In the genomic region with DNA sequence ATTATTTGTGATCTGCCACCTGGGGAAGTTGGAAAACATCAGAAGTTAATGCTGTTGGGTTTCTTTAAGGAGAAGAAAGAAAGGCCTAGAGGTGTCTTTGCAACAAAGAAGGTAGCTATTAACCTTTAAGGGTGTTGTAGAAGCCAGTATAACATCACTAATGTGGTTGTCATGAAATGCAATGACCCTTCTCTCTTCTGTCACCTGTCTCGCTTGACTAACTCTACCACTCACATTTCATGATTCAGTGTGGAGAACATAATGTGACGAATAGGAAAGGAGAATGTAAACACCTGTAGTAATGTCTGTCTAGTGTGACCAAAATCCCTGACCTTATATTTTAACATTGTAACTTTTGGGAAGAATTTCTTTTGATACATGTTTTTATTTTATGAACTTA, we compare ENCODE assay signal across 23 cellular contexts.
"Had no signal": no experiment of that assay in that cellular context is flagged by ENCODE, and none has a peak within 500 bp of the region (broad histone marks: within the 10 kb centered on the region; RNA-seq: fewer than 3 reads in every experiment).

No MANE protein-coding gene starts in this region.

- H3K36me3 Mint-ChIP-seq: activated naive CD4-positive, alpha-beta T cell treated with anti-CD3 and anti-CD28 coated beads, Interleukin-2, amount 50 U/mL, for 24 hours; brain; natural killer cell had no signal

- H3K9me3 Mint-ChIP-seq: activated CD4-positive, alpha-beta T cell treated with anti-CD3 and anti-CD28 coated beads, Interleukin-2, amount 10 ng/mL, durations not matched to agents 7 days and 5 days; activated naive CD4-positive, alpha-beta T cell treated with anti-CD3 and anti-CD28 coated beads, Interleukin-2, amount 50 U/mL, for 24 hours; activated T-helper 1 cell treated with anti-CD3 and anti-CD28 coated beads, Interleukin-12 subunit alpha, Interleukin-12 subunit beta, Interleukin-2, Interleukin-4 antibody, amounts not matched to agents 30 ng/mL and 10 ng/mL and 1 ng/mL, durations not matched to agents 14 hours and 24 hours and 36 hours; natural killer cell; T-helper 2 cell treated with Interferon-gamma antibody and Interleukin-4, amounts not matched to agents 5 μg/mL and 100 μg/mL, for 36 hours had no signal

- DNase-seq: activated CD4-positive, alpha-beta T cell treated with anti-CD3 and anti-CD28 coated beads, Interleukin-2, amount 10 ng/mL, durations not matched to agents 7 days and 5 days; activated CD4-positive, CD25-positive, alpha-beta regulatory T cell treated with anti-CD3 and anti-CD28 coated beads, Interleukin-2, amount 50 U/mL, for 72 hours; activated CD8-positive, alpha-beta T cell treated with anti-CD3 and anti-CD28 coated beads for 36 hours; activated gamma-delta T cell treated with Interleukin-2 at 50 U/mL for 16 hours; anterior cingulate cortex; caudate nucleus; effector memory CD4-positive, alpha-beta T cell; foreskin keratinocyte; kidney glomerular epithelial cell; left ventricle myocardium superior; mammary epithelial cell; natural killer cell; psoas muscle; right cardiac atrium; stimulated activated CD4-positive, alpha-beta T cell treated with anti-CD3 and anti-CD28 coated beads, Interleukin-12 subunit alpha, Interleukin-12 subunit beta, amount 100 ng/mL, for 4 hours; stimulated activated CD4-positive, alpha-beta T cell treated with anti-CD3 and anti-CD28 coated beads, Interleukin-4, amount 100 ng/mL, for 4 hours; stimulated activated naive CD8-positive, alpha-beta T cell treated with anti-CD3 and anti-CD28 coated beads, Interleukin-15, Interleukin-2, amounts not matched to agents 100 U/mL and 50 U/mL, for 24 hours; upper lobe of left lung had no signal

- H3K27me3 Mint-ChIP-seq: brain had no signal

- H3K4me3 Mint-ChIP-seq: activated CD4-positive, alpha-beta T cell treated with anti-CD3 and anti-CD28 coated beads, Interleukin-2, amount 10 ng/mL, durations not matched to agents 7 days and 5 days; activated CD8-positive, alpha-beta T cell treated with anti-CD3 and anti-CD28 coated beads for 36 hours; activated naive CD4-positive, alpha-beta T cell treated with anti-CD3 and anti-CD28 coated beads, Interleukin-2, amount 50 U/mL, for 24 hours; activated T-helper 1 cell treated with anti-CD3 and anti-CD28 coated beads, Interleukin-12 subunit alpha, Interleukin-12 subunit beta, Interleukin-2, Interleukin-4 antibody, amounts not matched to agents 30 ng/mL and 10 ng/mL and 1 ng/mL, durations not matched to agents 14 hours and 24 hours and 36 hours; brain; mesothelial cell of epicardium; natural killer cell; T-helper 2 cell treated with Interferon-gamma antibody and Interleukin-4, amounts not matched to agents 5 μg/mL and 100 μg/mL, for 36 hours had no signal

- H3K4me1 Mint-ChIP-seq: activated CD4-positive, alpha-beta T cell treated with anti-CD3 and anti-CD28 coated beads, Interleukin-2, amount 10 ng/mL, durations not matched to agents 7 days and 5 days; activated naive CD4-positive, alpha-beta T cell treated with anti-CD3 and anti-CD28 coated beads, Interleukin-2, amount 50 U/mL, for 24 hours; natural killer cell had no signal

- H3K27ac Mint-ChIP-seq: activated CD4-positive, alpha-beta T cell treated with anti-CD3 and anti-CD28 coated beads, Interleukin-2, amount 10 ng/mL, durations not matched to agents 7 days and 5 days; activated CD8-positive, alpha-beta T cell treated with anti-CD3 and anti-CD28 coated beads for 36 hours; activated naive CD4-positive, alpha-beta T cell treated with anti-CD3 and anti-CD28 coated beads, Interleukin-2, amount 50 U/mL, for 24 hours; activated T-helper 1 cell treated with anti-CD3 and anti-CD28 coated beads, Interleukin-12 subunit alpha, Interleukin-12 subunit beta, Interleukin-2, Interleukin-4 antibody, amounts not matched to agents 30 ng/mL and 10 ng/mL and 1 ng/mL, durations not matched to agents 14 hours and 24 hours and 36 hours; brain; mesothelial cell of epicardium; natural killer cell; T-helper 2 cell treated with Interferon-gamma antibody and Interleukin-4, amounts not matched to agents 5 μg/mL and 100 μg/mL, for 36 hours had no signal
